17 cellular contexts compared by ENCODE assay signal in genomic region chr15:41789237-41789636, GRCh38. TPM values are rescaled to one million over a fixed set of nuclear protein-coding genes. Genes with fewer than 3 reads are reported as not detected.
A peak's percentile ranks its signal among the peaks of the same experiment; 100 is the strongest.
DNase-seq lines count a peak whose midpoint lies in the region; ATAC-seq and TF ChIP-seq lines count a peak whose summit lies in the region.
"Had no signal": no experiment of that assay in that cellular context is flagged by ENCODE, and none has a peak within 500 bp of the region (broad histone marks: within the 10 kb centered on the region; RNA-seq: fewer than 3 reads in every experiment).

No MANE protein-coding gene starts in this region.

- TF ChIP-seq CTCF in cardiac muscle cell (IDR thresholded peaks at IDR 0.05; ENCODE audit: low read depth, low read length) (no peak), left ventricle myocardium inferior (IDR thresholded peaks at IDR 0.05; ENCODE audit: borderline replicate concordance) (no peak)

- no peak overlapping the region for H3K4me3 Mint-ChIP-seq in effector memory CD8-positive, alpha-beta T cell
- H3K4me3 Mint-ChIP-seq: T-helper 1 cell treated with Interleukin-12 subunit alpha and Interleukin-12 subunit beta and Interleukin-4 antibody, amounts not matched to agents 30 μg/mL and 1 μg/mL, for 36 hours had no signal

- no peaks in the 10 kb centered on the region for H3K9me3 Mint-ChIP-seq in effector memory CD8-positive, alpha-beta T cell
- H3K9me3 Mint-ChIP-seq: naive thymus-derived CD8-positive, alpha-beta T cell; T-helper 1 cell treated with Interleukin-12 subunit alpha and Interleukin-12 subunit beta and Interleukin-4 antibody, amounts not matched to agents 30 μg/mL and 1 μg/mL, for 36 hours had no signal

- no peak overlapping the region for H3K4me3 ChIP-seq in cardiac muscle cell
- H3K4me3 ChIP-seq in left ventricle myocardium inferior = no peak overlapping the region
- H3K4me3 ChIP-seq in mesodermal cell (ENCODE audit: extremely low read depth, insufficient read depth, low read length, poor library complexity, severe bottlenecking) = no peak overlapping the region
- H3K4me3 ChIP-seq: A549, gastrocnemius medialis had no signal

- H3K36me3 ChIP-seq in cardiac muscle cell = no peaks in the 10 kb centered on the region
- no peaks in the 10 kb centered on the region for H3K36me3 ChIP-seq in left ventricle myocardium inferior
- H3K36me3 ChIP-seq in mesodermal cell (ENCODE audit: control insufficient read depth, insufficient read depth, low read length) = peaks cover 4% of the 10 kb centered on the region
- H3K36me3 ChIP-seq: gastrocnemius medialis had no signal

- H3K36me3 Mint-ChIP-seq in effector memory CD8-positive, alpha-beta T cell (ENCODE audit: insufficient read depth) = no peaks in the 10 kb centered on the region
- H3K36me3 Mint-ChIP-seq: naive thymus-derived CD8-positive, alpha-beta T cell had no signal

- H3K4me1 ChIP-seq in cardiac muscle cell (ENCODE audit: low read depth) (peaks cover 65% of the 10 kb centered on the region), left ventricle myocardium inferior (peaks cover 52% of the 10 kb centered on the region), mesodermal cell (ENCODE audit: control insufficient read depth, insufficient read depth, low read length, poor library complexity, severe bottlenecking) (peaks cover 56% of the 10 kb centered on the region)

- ATAC-seq in effector memory CD8-positive, alpha-beta T cell (replicated peaks) = no peak
- ATAC-seq in HG02852 (IDR thresholded peaks at IDR 0.05; ENCODE audit: unreplicated experiment) (no peak), left lobe of liver (no peak)
- ATAC-seq: A549; naive thymus-derived CD8-positive, alpha-beta T cell had no signal

- H3K27ac ChIP-seq in cardiac muscle cell (peak overlapping the region; percentile 95), left ventricle myocardium inferior (replicated peaks) (no peak overlapping the region), mesodermal cell (ENCODE audit: low read depth, low read length, severe bottlenecking) (peak overlapping the region; percentile 41)
- H3K27ac ChIP-seq: A549 had no signal

- peak overlapping the region; percentile 38 to 61 for H3K27ac Mint-ChIP-seq in effector memory CD8-positive, alpha-beta T cell
- H3K27ac Mint-ChIP-seq: T-helper 1 cell treated with Interleukin-12 subunit alpha and Interleukin-12 subunit beta and Interleukin-4 antibody, amounts not matched to agents 30 μg/mL and 1 μg/mL, for 36 hours had no signal

- H3K9me3 ChIP-seq in cardiac muscle cell (ENCODE audit: low read depth) (no peaks in the 10 kb centered on the region), left ventricle myocardium inferior (replicated peaks) (no peaks in the 10 kb centered on the region), mesodermal cell (ENCODE audit: control insufficient read depth, low read length) (no peaks in the 10 kb centered on the region)
- H3K9me3 ChIP-seq: A549, gastrocnemius medialis had no signal

- peak in 1 of 2 donors; percentile 60 for DNase-seq in cardiac muscle cell (ENCODE audit: low read depth in 1 of 2, low spot score in 1 of 2)
- DNase-seq in left ventricle myocardium inferior = no peak
- DNase-seq in effector memory CD8-positive, alpha-beta T cell = no peak
- DNase-seq in SHP77 (lab: John Stamatoyannopoulos, UW) = no peak
- DNase-seq in NCI-H146 treated with DMSO at 0.1 percent for 48 hours (lab: John Stamatoyannopoulos, UW; ENCODE audit: unreplicated experiment) = no peak
- no peak for DNase-seq in left lobe of liver (ENCODE audit: low spot score)
- DNase-seq: activated CD4-positive, alpha-beta T cell treated with anti-CD3 and anti-CD28 coated beads, Interleukin-2, amount 50 U/mL, for 1 hour; aorta; gastrocnemius medialis; KG1; naive thymus-derived CD8-positive, alpha-beta T cell; NCI-H1436 treated with DMSO at 0.1 percent for 48 hours; stimulated activated CD4-positive, alpha-beta T cell treated with anti-CD3 and anti-CD28 coated beads, Interleukin-2, amount 100 ng/mL, for 48 hours had no signal

- intact Hi-C loops in left ventricle myocardium inferior (cut with micrococcal nuclease) = no loop called here

- H3K27me3 Mint-ChIP-seq in effector memory CD8-positive, alpha-beta T cell = no peaks in the 10 kb centered on the region
- H3K27me3 Mint-ChIP-seq: naive thymus-derived CD8-positive, alpha-beta T cell had no signal

- 43 to 60% methylated on average over 1 of the region's 4 CpGs for WGBS in mesodermal cell (ENCODE audit: insufficient coverage in 2 of 2), 2 experiments

- no peaks in the 10 kb centered on the region for H3K27me3 ChIP-seq in cardiac muscle cell
- no peaks in the 10 kb centered on the region for H3K27me3 ChIP-seq in left ventricle myocardium inferior (ENCODE audit: low read depth)
- H3K27me3 ChIP-seq: gastrocnemius medialis had no signal

- peaks cover 39 to 41% of the 10 kb centered on the region in 2 donors for H3K4me1 Mint-ChIP-seq in effector memory CD8-positive, alpha-beta T cell (ENCODE audit: low read depth in 2 of 2)

RNA-seq across cellular contexts. Expression of gene MAPKBP1, which starts 15.0 kb away (rescaled TPM):
- total RNA-seq in cardiac muscle cell = 59.5 and 109 TPM in 2 replicates
- polyA plus RNA-seq in cardiac muscle cell = 37.7 and 55.0 TPM in 2 replicates
- 13.6 TPM for total RNA-seq in left ventricle myocardium inferior
- polyA plus RNA-seq in mesodermal cell (2013, experiment 1 of 2) = 11.2 TPM
- polyA plus RNA-seq in mesodermal cell (2013, experiment 2 of 2) = 11.3 TPM
- total RNA-seq in left lobe of liver = 6.6 TPM

RNA-seq across cellular contexts. Expression of gene JMJD7, which starts 38.7 kb away (rescaled TPM):
- total RNA-seq in cardiac muscle cell = 22.8 and 29.4 TPM in 2 replicates
- 17.4 and 27.6 TPM in 2 replicates for polyA plus RNA-seq in cardiac muscle cell
- 12.1 TPM for total RNA-seq in left ventricle myocardium inferior
- polyA plus RNA-seq in mesodermal cell (2013, experiment 1 of 2) = 8.5 TPM
- 7.0 TPM for polyA plus RNA-seq in mesodermal cell (2013, experiment 2 of 2)
- total RNA-seq in left lobe of liver = 8.9 TPM

RNA-seq across cellular contexts. Expression of gene PLA2G4B, which starts 49.4 kb away (rescaled TPM):
- total RNA-seq in cardiac muscle cell (11.8 and 20.1 TPM in 2 replicates), left ventricle myocardium inferior (3.8 TPM), left lobe of liver (5.9 TPM)
- 29.1 and 32.3 TPM in 2 replicates for polyA plus RNA-seq in cardiac muscle cell
- 8.3 TPM for polyA plus RNA-seq in mesodermal cell (2013, experiment 1 of 2)
- 10.9 TPM for polyA plus RNA-seq in mesodermal cell (2013, experiment 2 of 2)
